ENCODE assay signal across 7 cellular contexts in genomic region chr7:82234457-82235049, GRCh38.
DNase-seq lines count a peak whose midpoint lies in the region; TF ChIP-seq lines count a peak whose summit lies in the region.

No MANE protein-coding gene starts in this region.

- H3K27ac ChIP-seq in transverse colon = no peak overlapping the region

- H3K27ac Mint-ChIP-seq in activated CD4-positive, alpha-beta T cell treated with anti-CD3 and anti-CD28 coated beads, Interleukin-2, amount 10 ng/mL, durations not matched to agents 24 days and 14 days = no peak overlapping the region

- no peaks in the 10 kb centered on the region for H3K4me1 ChIP-seq in transverse colon

- no peaks in the 10 kb centered on the region for H3K9me3 ChIP-seq in transverse colon

- H3K36me3 ChIP-seq in transverse colon = no peaks in the 10 kb centered on the region

- intact Hi-C loops in transverse colon (cut with DNase I; ENCODE audit: low total_unique reads) = loop anchor here (10.0 kb wide), 2 partner anchors 210 to 340 kb away; partner anchors contain the start of gene CACNA2D1
- intact Hi-C loops in activated CD4-positive, alpha-beta T cell treated with anti-CD3 and anti-CD28 coated beads, Interleukin-2, amount 10 ng/mL, durations not matched to agents 24 days and 14 days (cut with micrococcal nuclease) = loop anchor here (2.0 kb wide), 1 partner anchor 338 kb away; no protein-coding TSS in a partner anchor

- H3K27me3 ChIP-seq in transverse colon = no peaks in the 10 kb centered on the region

- no peaks in the 10 kb centered on the region for H3K27me3 Mint-ChIP-seq in activated CD4-positive, alpha-beta T cell treated with anti-CD3 and anti-CD28 coated beads, Interleukin-2, amount 10 ng/mL, durations not matched to agents 24 days and 14 days

- TF ChIP-seq CTCF in GM12875 (IDR thresholded peaks at IDR 0.05; ENCODE audit: borderline replicate concordance, insufficient read depth, low read depth, low read length) (peak; percentile 18; the same call in 1 of the 2 replicates), transverse colon (IDR thresholded peaks at IDR 0.05) (peak; percentile 33 to 61 (median 52))

- WGBS in transverse colon (ENCODE audit: low coverage in 1 of 2), 2 donors = 37 to 41% methylated on average over 4 of the region's 4 CpGs

- H3K36me3 Mint-ChIP-seq in activated CD4-positive, alpha-beta T cell treated with anti-CD3 and anti-CD28 coated beads, Interleukin-2, amount 10 ng/mL, durations not matched to agents 24 days and 14 days (ENCODE audit: low read depth) = no peaks in the 10 kb centered on the region

- in situ Hi-C loops in transverse colon (cut with MboI; ENCODE audit: low pct_ligation_motif_present in 1 of 4, low pct_unique_long_range_greater_than_20kb in 1 of 4, low sequenced_read_pairs in 3 of 4) = loop anchor here in 1 of 4 donors (25.0 kb wide), 2 partner anchors 328 to 503 kb away; no protein-coding TSS in a partner anchor

- DNase-seq in NCI-H1105 treated with DMSO at 0.1 percent for 48 hours (lab: John Stamatoyannopoulos, UW) (peak; percentile 73), SKM-1 treated with dmso at 0.1 percent for 144 hours (lab: John Stamatoyannopoulos, UW; ENCODE audit: unreplicated experiment) (peak; percentile 6), globus pallidus (ENCODE audit: low spot score) (peak; percentile 75), transverse colon (no peak)
- DNase-seq in activated T-cell treated with anti-CD3 and anti-CD28 coated beads, Interleukin-2, amount 50 U/mL, for 48 hours = no peak
- DNase-seq in activated CD4-positive, alpha-beta T cell treated with anti-CD3 and anti-CD28 coated beads, Interleukin-2, amount 10 ng/mL, durations not matched to agents 24 days and 14 days = no peak

- H3K4me1 Mint-ChIP-seq in activated CD4-positive, alpha-beta T cell treated with anti-CD3 and anti-CD28 coated beads, Interleukin-2, amount 10 ng/mL, durations not matched to agents 24 days and 14 days = no peaks in the 10 kb centered on the region

- no peak overlapping the region for H3K4me3 Mint-ChIP-seq in activated CD4-positive, alpha-beta T cell treated with anti-CD3 and anti-CD28 coated beads, Interleukin-2, amount 10 ng/mL, durations not matched to agents 24 days and 14 days

- no peaks in the 10 kb centered on the region for H3K9me3 Mint-ChIP-seq in activated CD4-positive, alpha-beta T cell treated with anti-CD3 and anti-CD28 coated beads, Interleukin-2, amount 10 ng/mL, durations not matched to agents 24 days and 14 days

- no peak for TF ChIP-seq EP300 in transverse colon (IDR thresholded peaks at IDR 0.05; ENCODE audit: low read depth)

- TF ChIP-seq POLR2A in transverse colon (IDR thresholded peaks at IDR 0.05) = no peak

- H3K4me3 ChIP-seq in GM12875 (ENCODE audit: low read depth, low read length) (no peak overlapping the region), transverse colon (no peak overlapping the region)

Comparison
In these comparisons a context has a peak if more than half of its experiments do, and no peak if none do; other contexts are left out.
1. DNase-seq: peak in NCI-H1105 treated with DMSO at 0.1 percent for 48 hours (single experiment), SKM-1 treated with dmso at 0.1 percent for 144 hours (single experiment) and globus pallidus (single experiment); none in transverse colon (single experiment), activated T-cell treated with anti-CD3 and anti-CD28 coated beads, Interleukin-2, amount 50 U/mL, for 48 hours (0 of 2) and activated CD4-positive, alpha-beta T cell treated with anti-CD3 and anti-CD28 coated beads, Interleukin-2, amount 10 ng/mL, durations not matched to agents 24 days and 14 days (single experiment).